ENCODE assay signal across 8 cellular contexts in the genomic region with DNA sequence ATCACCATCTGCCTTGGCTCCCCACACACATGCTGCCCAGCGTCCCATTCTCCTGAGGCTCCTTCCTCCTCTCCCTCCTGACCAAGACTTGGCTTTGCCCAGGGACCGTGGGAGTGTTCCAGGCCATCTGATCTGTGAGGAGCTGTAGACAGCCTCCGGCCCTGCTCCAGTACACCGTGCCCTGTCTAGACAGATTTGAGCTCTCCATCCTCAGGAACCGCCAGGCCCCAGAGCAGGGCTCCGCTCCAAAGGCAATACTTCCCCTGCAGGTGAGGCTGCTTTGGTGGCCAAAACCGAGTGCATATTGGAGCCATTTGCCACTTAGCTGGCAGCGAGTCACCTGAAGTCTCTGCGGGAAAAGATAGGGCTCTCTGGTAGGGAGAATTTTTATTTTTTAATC.
"Had no signal": no experiment of that assay in that cellular context is flagged by ENCODE, and none has a peak within 500 bp of the region (broad histone marks: within the 10 kb centered on the region; RNA-seq: fewer than 3 reads in every experiment).

No MANE protein-coding gene starts in this region.

- H3K9me3 Mint-ChIP-seq: GM23338, H9 had no signal

- H3K4me1 Mint-ChIP-seq: GM23338, H9, IgD-negative memory B cell had no signal

- DNase-seq: H9, HCEC 1CT, KBM-7 had no signal

- H3K27ac Mint-ChIP-seq: GM23338, H9 had no signal

- H3K4me3 Mint-ChIP-seq: GM23338, H9, IgD-negative memory B cell had no signal

- FAIRE-seq: H1, H54, HepG2 had no signal

- H3K4me3 ChIP-seq: GM23338 had no signal
